In the genomic region with DNA sequence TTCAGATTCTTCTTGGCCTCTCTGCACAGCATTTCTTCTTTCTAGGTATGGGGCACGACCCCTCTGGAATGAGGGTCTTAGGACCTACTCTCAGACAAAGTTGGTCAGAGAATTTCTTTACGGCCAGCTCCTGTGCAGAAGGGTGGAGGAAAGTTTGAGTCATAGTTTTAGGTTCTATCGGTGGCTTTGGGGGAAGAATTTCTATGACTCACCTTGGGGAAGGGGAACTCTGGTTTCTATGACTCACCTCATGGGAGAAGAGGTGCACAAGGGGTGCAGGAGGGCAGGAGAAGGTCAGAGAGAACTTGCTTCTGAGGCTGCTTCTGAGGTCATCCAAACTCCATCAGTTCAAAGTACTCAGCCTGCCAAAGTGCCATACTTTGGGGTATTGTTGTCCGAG, we compare ENCODE assay signal across 8 cellular contexts. TPM values are rescaled to one million over a fixed set of nuclear protein-coding genes. Genes with fewer than 3 reads are reported as not detected.
DNase-seq lines count a peak whose midpoint lies in the region; TF ChIP-seq lines count a peak whose summit lies in the region.

No MANE protein-coding gene starts in this region.

- H3K4me3 Mint-ChIP-seq in type B pancreatic cell: no peak overlapping the region

- H3K9me3 Mint-ChIP-seq in type B pancreatic cell: no peaks in the 10 kb centered on the region

- TF ChIP-seq CTCF in GM12864 (IDR thresholded peaks at IDR 0.05; ENCODE audit: low read depth, low read length, missing control alignments) (no peak), right atrium auricular region (IDR thresholded peaks at IDR 0.05) (no peak), type B pancreatic cell (conservative IDR thresholded peaks at IDR 0.05) (no peak)

- peaks cover 0 to 8% of the 10 kb centered on the region in 2 donors for H3K4me1 ChIP-seq in right atrium auricular region

- H3K36me3 ChIP-seq in right atrium auricular region: no peaks in the 10 kb centered on the region

- no peaks in the 10 kb centered on the region for H3K9me3 ChIP-seq in right atrium auricular region

- no peak overlapping the region for H3K27ac Mint-ChIP-seq in type B pancreatic cell

- no peaks in the 10 kb centered on the region for H3K36me3 Mint-ChIP-seq in type B pancreatic cell

- no peak overlapping the region for H3K4me3 ChIP-seq in GM12864 (ENCODE audit: low read depth, low read length)
- no peak overlapping the region for H3K4me3 ChIP-seq in right atrium auricular region

- DNase-seq in GM12864 (ENCODE audit: low read depth): peak; percentile 37
- peak; percentile 73 for DNase-seq in HCEC 1CT
- peak; percentile 3 for DNase-seq in NOMO-1 treated with dmso at 0.1 percent for 144 hours (lab: John Stamatoyannopoulos, UW; ENCODE audit: unreplicated experiment)
- peak; percentile 57 for DNase-seq in epithelial cell of prostate (ENCODE audit: low read depth, low spot score)
- DNase-seq in T-helper 9 cell: no peak
- DNase-seq in right atrium auricular region (ENCODE audit: low spot score): no peak
- DNase-seq in dedifferentiated amniotic fluid mesenchymal stem cell (ENCODE audit: extremely low spot score): no peak
- no peak for DNase-seq in type B pancreatic cell (ENCODE audit: extremely low spot score, unreplicated experiment)

- H3K27me3 ChIP-seq in right atrium auricular region: no peaks in the 10 kb centered on the region

- H3K27ac ChIP-seq in epithelial cell of prostate (no peak overlapping the region), right atrium auricular region (no peak overlapping the region)

- peaks cover 7% of the 10 kb centered on the region for H3K4me1 Mint-ChIP-seq in type B pancreatic cell (ENCODE audit: unreplicated experiment)

- peaks cover 15% of the 10 kb centered on the region for H3K27me3 Mint-ChIP-seq in type B pancreatic cell

RNA-seq across cellular contexts. Expression of a gene that starts 2.5 kb away (rescaled TPM):
- not detected for total RNA-seq in right atrium auricular region
- 0.10 TPM in 1 of 2 replicates, not detected in the other for total RNA-seq in type B pancreatic cell (ENCODE audit: low replicate concordance)

Comparison
In these comparisons a context has a peak if more than half of its experiments do, and no peak if none do; other contexts are left out.
1. DNase-seq: peak in GM12864 (single experiment), HCEC 1CT (single experiment), NOMO-1 treated with dmso at 0.1 percent for 144 hours (single experiment) and epithelial cell of prostate (single experiment); none in T-helper 9 cell (single experiment), right atrium auricular region (single experiment), dedifferentiated amniotic fluid mesenchymal stem cell (single experiment) and type B pancreatic cell (single experiment).